In the genomic region with DNA sequence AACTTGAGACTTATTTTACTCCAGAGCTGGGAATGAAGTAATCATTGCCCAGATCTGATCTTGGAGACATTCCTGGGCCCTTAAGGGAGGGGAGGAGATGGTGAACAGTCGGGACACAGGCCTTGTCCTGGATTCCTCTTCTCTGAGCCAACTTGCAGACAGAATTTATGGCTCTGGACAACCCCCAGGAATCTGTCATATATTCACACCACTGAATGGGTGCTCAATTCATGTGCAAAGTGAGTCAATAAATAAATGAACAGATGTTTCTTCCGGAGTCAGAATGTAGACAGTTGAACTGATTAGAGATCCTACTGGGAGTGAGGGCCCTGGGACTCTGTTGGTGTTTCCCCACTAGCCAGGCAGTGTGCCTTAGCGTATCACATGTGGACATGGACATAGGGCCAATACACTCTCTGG, we compare ENCODE assay signal across 11 cellular contexts. TPM values are rescaled to one million over a fixed set of nuclear protein-coding genes. Genes with fewer than 3 reads are reported as not detected.
A peak's percentile ranks its signal among the peaks of the same experiment; 100 is the strongest.
DNase-seq lines count a peak whose midpoint lies in the region; ATAC-seq and TF ChIP-seq lines count a peak whose summit lies in the region.
"Had no signal": no experiment of that assay in that cellular context is flagged by ENCODE, and none has a peak within 500 bp of the region (broad histone marks: within the 10 kb centered on the region; RNA-seq: fewer than 3 reads in every experiment).

No MANE protein-coding gene starts in this region.

- H3K4me3 ChIP-seq in breast epithelium (no peak overlapping the region), muscle layer of colon (ENCODE audit: low read depth in 1 of 2, low read length in 2 of 2) (no peak overlapping the region)

- H3K9me3 ChIP-seq in breast epithelium (no peaks in the 10 kb centered on the region), muscle layer of colon (ENCODE audit: low read length) (no peaks in the 10 kb centered on the region)

- DNase-seq in AG08395 (ENCODE audit: low spot score) (peak; percentile 79), LoVo (ENCODE audit: low spot score) (peak; percentile 33), breast epithelium (ENCODE audit: low spot score in 2 of 2) (no peak), NCI-H526 (lab: John Stamatoyannopoulos, UW) (no peak), activated T-cell treated with anti-CD3 and anti-CD28 coated beads for 4 hours (no peak), NCI-H1436 treated with DMSO at 0.1 percent for 48 hours (lab: John Stamatoyannopoulos, UW) (no peak)
- DNase-seq: CD8-positive, alpha-beta T cell; NCI-H510A treated with DMSO at 0.1 percent for 48 hours; stimulated activated CD4-positive, alpha-beta T cell treated with anti-CD3 and anti-CD28 coated beads, Interleukin-15, amount 100 ng/mL, for 24 hours had no signal

- no peak for ATAC-seq in GM21786 (IDR thresholded peaks at IDR 0.05; ENCODE audit: unreplicated experiment)
- ATAC-seq: CD8-positive, alpha-beta T cell had no signal

- peaks cover 0 to 10% of the 10 kb centered on the region in 2 donors for H3K4me1 ChIP-seq in breast epithelium
- peaks cover 41% of the 10 kb centered on the region for H3K4me1 ChIP-seq in muscle layer of colon (ENCODE audit: insufficient read depth, low read length)

- intact Hi-C loops in breast epithelium (cut with DNase I; ENCODE audit: low total_unique reads): no loop called here

- H3K27me3 ChIP-seq in breast epithelium (no peaks in the 10 kb centered on the region), muscle layer of colon (ENCODE audit: control insufficient read depth in 1 of 2, insufficient read depth in 2 of 2, low read length in 2 of 2) (no peaks in the 10 kb centered on the region)

- H3K27ac ChIP-seq in breast epithelium: peak overlapping the region; percentile 15 to 55
- H3K27ac ChIP-seq in muscle layer of colon (ENCODE audit: low read depth, low read length): peak overlapping the region; percentile 43

- H3K9ac ChIP-seq in muscle layer of colon (ENCODE audit: low read length): no peak overlapping the region

- H3K36me3 ChIP-seq in breast epithelium (no peaks in the 10 kb centered on the region), muscle layer of colon (ENCODE audit: insufficient read depth, low read length) (no peaks in the 10 kb centered on the region)

- TF ChIP-seq POLR2A in breast epithelium (IDR thresholded peaks at IDR 0.05): no peak

- no peak for TF ChIP-seq CTCF in breast epithelium (IDR thresholded peaks at IDR 0.05)

RNA-seq across cellular contexts. Expression of a gene that starts 2.6 kb away (rescaled TPM):
- 10 to 100 TPM in 2 of 3 donors, 1 to 10 TPM in 1; 7.2 to 21.2 (median 13.4) TPM for total RNA-seq in breast epithelium

RNA-seq across cellular contexts. Expression of a gene that starts 31.5 kb away (rescaled TPM):
- total RNA-seq in breast epithelium: 10 to 100 TPM in 2 of 3 donors, under 1 TPM in 1; 0.16 to 28.1 (median 13.4) TPM

Comparison
In these comparisons a context has a peak if more than half of its experiments do, and no peak if none do; other contexts are left out.
1. DNase-seq: peak in AG08395 (single experiment) and LoVo (single experiment); none in breast epithelium (0 of 2), NCI-H526 (0 of 2), activated T-cell treated with anti-CD3 and anti-CD28 coated beads for 4 hours (single experiment) and NCI-H1436 treated with DMSO at 0.1 percent for 48 hours (single experiment).